In genomic region chr12:31589896-31590729, GRCh38 we compare ENCODE assay signal across 8 cellular contexts.
A peak's percentile ranks its signal among the peaks of the same experiment; 100 is the strongest.
DNase-seq lines count a peak whose midpoint lies in the region; ATAC-seq and TF ChIP-seq lines count a peak whose summit lies in the region.

No MANE protein-coding gene starts in this region.

- DNase-seq in NCI-H2029 (lab: John Stamatoyannopoulos, UW) = peak; percentile 25
- no peak for DNase-seq in NCI-H2029 treated with DMSO at 0.1 percent for 48 hours (lab: John Stamatoyannopoulos, UW)
- DNase-seq in stimulated activated CD4-positive, alpha-beta T cell treated with anti-CD3 and anti-CD28 coated beads, Interleukin-15, amount 100 ng/mL, for 24 hours = peak; percentile 50

- no peaks in the 10 kb centered on the region for H3K27me3 ChIP-seq in layer of hippocampus (ENCODE audit: control insufficient read depth, insufficient read depth, low read length)

- peak overlapping the region; percentile 86 for H3K27ac ChIP-seq in cingulate gyrus (ENCODE audit: low read depth, low read length)
- H3K27ac ChIP-seq in layer of hippocampus (ENCODE audit: low read depth, low read length) = peak overlapping the region; percentile 87

- ATAC-seq in GM21737 (IDR thresholded peaks at IDR 0.05; ENCODE audit: unreplicated experiment) (peak; percentile 32), SK-N-SH treated with all-trans-retinoic acid at 6 μM for 48 hours (peak; percentile 65)

- peak; percentile 7; the same call in 1 of the 2 replicates for TF ChIP-seq RAD21 in Ishikawa (IDR thresholded peaks at IDR 0.05; ENCODE audit: low read depth)

- 0 out of 2 replicates have a peak, but pooled peaks have one; percentile 46 for TF ChIP-seq EP300 in Ishikawa (IDR thresholded peaks at IDR 0.05; ENCODE audit: borderline replicate concordance)

TF ChIP-seq in Ishikawa, 13 proteins besides CTCF, POLR2A, EP300 and RAD21:
- TF ChIP-seq FOXM1 (IDR thresholded peaks at IDR 0.05; ENCODE audit: borderline replicate concordance, low read depth) (no peak), TAF1 (IDR thresholded peaks at IDR 0.05; ENCODE audit: low read depth) (peak; percentile 34; the same call in 1 of the 2 replicates), ZBTB7A (IDR thresholded peaks at IDR 0.05; ENCODE audit: low read depth) (no peak; the same call in none of the 2 replicates), EGR1 (IDR thresholded peaks at IDR 0.05) (peak; percentile 17; the same call in 1 of the 2 replicates), TCF12 (IDR thresholded peaks at IDR 0.05; ENCODE audit: low read depth) (peak; percentile 41; the same call in 1 of the 2 replicates), TEAD4 (IDR thresholded peaks at IDR 0.05) (no peak), CEBPB (IDR thresholded peaks at IDR 0.05) (no peak), MAX (IDR thresholded peaks at IDR 0.05) (peak; percentile 60), NFIC (IDR thresholded peaks at IDR 0.05) (no peak; the same call in none of the 2 replicates), YY1 (IDR thresholded peaks at IDR 0.05; ENCODE audit: low read depth) (no peak; the same call in 1 of the 2 replicates), CREB1 (IDR thresholded peaks at IDR 0.05; ENCODE audit: low read depth) (no peak)
- TF ChIP-seq, protein P1, sequence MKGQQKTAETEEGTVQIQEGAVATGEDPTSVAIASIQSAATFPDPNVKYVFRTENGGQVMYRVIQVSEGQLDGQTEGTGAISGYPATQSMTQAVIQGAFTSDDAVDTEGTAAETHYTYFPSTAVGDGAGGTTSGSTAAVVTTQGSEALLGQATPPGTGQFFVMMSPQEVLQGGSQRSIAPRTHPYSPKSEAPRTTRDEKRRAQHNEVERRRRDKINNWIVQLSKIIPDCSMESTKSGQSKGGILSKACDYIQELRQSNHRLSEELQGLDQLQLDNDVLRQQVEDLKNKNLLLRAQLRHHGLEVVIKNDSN (IDR thresholded peaks at IDR 0.05) = peak; percentile 85
- TF ChIP-seq, protein P2, sequence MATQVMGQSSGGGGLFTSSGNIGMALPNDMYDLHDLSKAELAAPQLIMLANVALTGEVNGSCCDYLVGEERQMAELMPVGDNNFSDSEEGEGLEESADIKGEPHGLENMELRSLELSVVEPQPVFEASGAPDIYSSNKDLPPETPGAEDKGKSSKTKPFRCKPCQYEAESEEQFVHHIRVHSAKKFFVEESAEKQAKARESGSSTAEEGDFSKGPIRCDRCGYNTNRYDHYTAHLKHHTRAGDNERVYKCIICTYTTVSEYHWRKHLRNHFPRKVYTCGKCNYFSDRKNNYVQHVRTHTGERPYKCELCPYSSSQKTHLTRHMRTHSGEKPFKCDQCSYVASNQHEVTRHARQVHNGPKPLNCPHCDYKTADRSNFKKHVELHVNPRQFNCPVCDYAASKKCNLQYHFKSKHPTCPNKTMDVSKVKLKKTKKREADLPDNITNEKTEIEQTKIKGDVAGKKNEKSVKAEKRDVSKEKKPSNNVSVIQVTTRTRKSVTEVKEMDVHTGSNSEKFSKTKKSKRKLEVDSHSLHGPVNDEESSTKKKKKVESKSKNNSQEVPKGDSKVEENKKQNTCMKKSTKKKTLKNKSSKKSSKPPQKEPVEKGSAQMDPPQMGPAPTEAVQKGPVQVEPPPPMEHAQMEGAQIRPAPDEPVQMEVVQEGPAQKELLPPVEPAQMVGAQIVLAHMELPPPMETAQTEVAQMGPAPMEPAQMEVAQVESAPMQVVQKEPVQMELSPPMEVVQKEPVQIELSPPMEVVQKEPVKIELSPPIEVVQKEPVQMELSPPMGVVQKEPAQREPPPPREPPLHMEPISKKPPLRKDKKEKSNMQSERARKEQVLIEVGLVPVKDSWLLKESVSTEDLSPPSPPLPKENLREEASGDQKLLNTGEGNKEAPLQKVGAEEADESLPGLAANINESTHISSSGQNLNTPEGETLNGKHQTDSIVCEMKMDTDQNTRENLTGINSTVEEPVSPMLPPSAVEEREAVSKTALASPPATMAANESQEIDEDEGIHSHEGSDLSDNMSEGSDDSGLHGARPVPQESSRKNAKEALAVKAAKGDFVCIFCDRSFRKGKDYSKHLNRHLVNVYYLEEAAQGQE (IDR thresholded peaks at IDR 0.05; ENCODE audit: low read depth) = no peak

TF ChIP-seq in SK-N-SH treated with all-trans-retinoic acid at 6 μM for 48 hours, 23 proteins besides CTCF, POLR2A, EP300 and RAD21:
- no peak for TF ChIP-seq ZNF70 (CRISPR knock-in tag; IDR thresholded peaks at IDR 0.05)
- no peak for TF ChIP-seq TCF4 (CRISPR knock-in tag; IDR thresholded peaks at IDR 0.05; ENCODE audit: borderline replicate concordance)
- TF ChIP-seq, protein P3, sequence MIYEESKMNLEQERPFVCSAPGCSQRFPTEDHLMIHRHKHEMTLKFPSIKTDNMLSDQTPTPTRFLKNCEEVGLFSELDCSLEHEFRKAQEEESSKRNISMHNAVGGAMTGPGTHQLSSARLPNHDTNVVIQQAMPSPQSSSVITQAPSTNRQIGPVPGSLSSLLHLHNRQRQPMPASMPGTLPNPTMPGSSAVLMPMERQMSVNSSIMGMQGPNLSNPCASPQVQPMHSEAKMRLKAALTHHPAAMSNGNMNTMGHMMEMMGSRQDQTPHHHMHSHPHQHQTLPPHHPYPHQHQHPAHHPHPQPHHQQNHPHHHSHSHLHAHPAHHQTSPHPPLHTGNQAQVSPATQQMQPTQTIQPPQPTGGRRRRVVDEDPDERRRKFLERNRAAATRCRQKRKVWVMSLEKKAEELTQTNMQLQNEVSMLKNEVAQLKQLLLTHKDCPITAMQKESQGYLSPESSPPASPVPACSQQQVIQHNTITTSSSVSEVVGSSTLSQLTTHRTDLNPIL (CRISPR knock-in tag; IDR thresholded peaks at IDR 0.05; ENCODE audit: low read depth) = no peak
- TF ChIP-seq OSR1 (CRISPR knock-in tag; IDR thresholded peaks at IDR 0.05) = no peak
- TF ChIP-seq TOX (CRISPR knock-in tag; IDR thresholded peaks at IDR 0.05; ENCODE audit: borderline replicate concordance) = no peak
- TF ChIP-seq ZNF8 (CRISPR knock-in tag; IDR thresholded peaks at IDR 0.05) = no peak
- TF ChIP-seq SNAI2 (CRISPR knock-in tag; IDR thresholded peaks at IDR 0.05) = no peak
- TF ChIP-seq, protein P4, sequence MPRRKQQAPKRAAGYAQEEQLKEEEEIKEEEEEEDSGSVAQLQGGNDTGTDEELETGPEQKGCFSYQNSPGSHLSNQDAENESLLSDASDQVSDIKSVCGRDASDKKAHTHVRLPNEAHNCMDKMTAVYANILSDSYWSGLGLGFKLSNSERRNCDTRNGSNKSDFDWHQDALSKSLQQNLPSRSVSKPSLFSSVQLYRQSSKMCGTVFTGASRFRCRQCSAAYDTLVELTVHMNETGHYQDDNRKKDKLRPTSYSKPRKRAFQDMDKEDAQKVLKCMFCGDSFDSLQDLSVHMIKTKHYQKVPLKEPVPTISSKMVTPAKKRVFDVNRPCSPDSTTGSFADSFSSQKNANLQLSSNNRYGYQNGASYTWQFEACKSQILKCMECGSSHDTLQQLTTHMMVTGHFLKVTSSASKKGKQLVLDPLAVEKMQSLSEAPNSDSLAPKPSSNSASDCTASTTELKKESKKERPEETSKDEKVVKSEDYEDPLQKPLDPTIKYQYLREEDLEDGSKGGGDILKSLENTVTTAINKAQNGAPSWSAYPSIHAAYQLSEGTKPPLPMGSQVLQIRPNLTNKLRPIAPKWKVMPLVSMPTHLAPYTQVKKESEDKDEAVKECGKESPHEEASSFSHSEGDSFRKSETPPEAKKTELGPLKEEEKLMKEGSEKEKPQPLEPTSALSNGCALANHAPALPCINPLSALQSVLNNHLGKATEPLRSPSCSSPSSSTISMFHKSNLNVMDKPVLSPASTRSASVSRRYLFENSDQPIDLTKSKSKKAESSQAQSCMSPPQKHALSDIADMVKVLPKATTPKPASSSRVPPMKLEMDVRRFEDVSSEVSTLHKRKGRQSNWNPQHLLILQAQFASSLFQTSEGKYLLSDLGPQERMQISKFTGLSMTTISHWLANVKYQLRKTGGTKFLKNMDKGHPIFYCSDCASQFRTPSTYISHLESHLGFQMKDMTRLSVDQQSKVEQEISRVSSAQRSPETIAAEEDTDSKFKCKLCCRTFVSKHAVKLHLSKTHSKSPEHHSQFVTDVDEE (CRISPR knock-in tag; IDR thresholded peaks at IDR 0.05) = no peak
- TF ChIP-seq POU6F1 (CRISPR knock-in tag; IDR thresholded peaks at IDR 0.05; ENCODE audit: borderline replicate concordance, low read depth) = no peak
- TF ChIP-seq, protein P5, sequence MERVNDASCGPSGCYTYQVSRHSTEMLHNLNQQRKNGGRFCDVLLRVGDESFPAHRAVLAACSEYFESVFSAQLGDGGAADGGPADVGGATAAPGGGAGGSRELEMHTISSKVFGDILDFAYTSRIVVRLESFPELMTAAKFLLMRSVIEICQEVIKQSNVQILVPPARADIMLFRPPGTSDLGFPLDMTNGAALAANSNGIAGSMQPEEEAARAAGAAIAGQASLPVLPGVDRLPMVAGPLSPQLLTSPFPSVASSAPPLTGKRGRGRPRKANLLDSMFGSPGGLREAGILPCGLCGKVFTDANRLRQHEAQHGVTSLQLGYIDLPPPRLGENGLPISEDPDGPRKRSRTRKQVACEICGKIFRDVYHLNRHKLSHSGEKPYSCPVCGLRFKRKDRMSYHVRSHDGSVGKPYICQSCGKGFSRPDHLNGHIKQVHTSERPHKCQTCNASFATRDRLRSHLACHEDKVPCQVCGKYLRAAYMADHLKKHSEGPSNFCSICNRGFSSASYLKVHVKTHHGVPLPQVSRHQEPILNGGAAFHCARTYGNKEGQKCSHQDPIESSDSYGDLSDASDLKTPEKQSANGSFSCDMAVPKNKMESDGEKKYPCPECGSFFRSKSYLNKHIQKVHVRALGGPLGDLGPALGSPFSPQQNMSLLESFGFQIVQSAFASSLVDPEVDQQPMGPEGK (CRISPR knock-in tag; IDR thresholded peaks at IDR 0.05; ENCODE audit: borderline replicate concordance) = no peak
- TF ChIP-seq ISL1 (CRISPR knock-in tag; IDR thresholded peaks at IDR 0.05) = no peak
- TF ChIP-seq PPARA (CRISPR knock-in tag; IDR thresholded peaks at IDR 0.05; ENCODE audit: borderline replicate concordance) = no peak
